ENCODE assay signal across 7 cellular contexts in the genomic region with DNA sequence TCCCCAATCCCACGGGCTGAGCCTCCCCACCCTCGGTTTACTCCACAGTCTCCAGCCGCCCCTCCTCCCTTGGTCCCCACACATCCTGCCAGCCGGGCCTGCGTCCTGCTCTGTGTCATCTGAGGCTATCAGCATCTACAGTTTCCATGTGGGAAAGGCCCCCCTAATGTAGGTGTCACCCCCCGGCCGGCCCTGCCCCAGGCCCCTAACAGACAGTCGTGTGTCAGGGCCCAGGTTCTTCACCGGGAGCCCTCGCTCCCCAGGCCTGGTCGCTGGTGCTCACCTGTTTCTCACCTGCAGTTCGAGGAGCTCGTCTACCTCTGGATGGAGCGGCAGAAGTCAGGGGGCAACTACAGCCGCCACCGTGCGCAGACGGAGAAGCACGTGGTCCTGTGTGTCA.
"Had no signal": no experiment of that assay in that cellular context is flagged by ENCODE, and none has a peak within 500 bp of the region (broad histone marks: within the 10 kb centered on the region; RNA-seq: fewer than 3 reads in every experiment).

No MANE protein-coding gene starts in this region.

- DNase-seq: GM23248, GOT3, H9, HCEC 1CT, KBM-7 had no signal

- H3K4me3 ChIP-seq: GM23248 had no signal

- H2AFZ ChIP-seq: GM23248 had no signal

- H3K27ac ChIP-seq: GM23248, HL-60, KMS-11 had no signal

- H3K4me2 ChIP-seq: KMS-11 had no signal

- H3K9ac ChIP-seq: GM23248, KMS-11 had no signal
